Comparison of ENCODE assay signal across 16 cellular contexts in the genomic region with DNA sequence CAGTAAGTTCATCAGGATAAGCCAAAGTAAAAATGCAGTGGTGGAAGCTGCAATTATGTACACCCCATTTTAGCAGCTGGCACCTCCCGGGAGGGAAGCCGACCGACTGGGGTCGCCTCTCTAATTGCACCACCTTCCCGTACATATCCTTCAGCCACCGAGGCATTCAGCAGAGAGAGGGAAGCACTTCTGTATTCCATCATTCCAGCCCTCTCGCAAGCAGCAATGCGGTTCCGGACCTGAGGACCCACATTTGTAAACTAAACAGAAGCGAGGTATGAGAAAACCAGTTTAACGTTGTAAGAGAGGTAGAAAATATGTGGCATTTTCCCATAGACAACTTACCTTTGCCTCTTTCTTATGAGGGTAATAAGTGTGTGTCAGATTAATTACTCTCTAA.
DNase-seq lines count a peak whose midpoint lies in the region; ATAC-seq, FAIRE-seq and TF ChIP-seq lines count a peak whose summit lies in the region.
"Had no signal": no experiment of that assay in that cellular context is flagged by ENCODE, and none has a peak within 500 bp of the region (broad histone marks: within the 10 kb centered on the region; RNA-seq: fewer than 3 reads in every experiment).

No MANE protein-coding gene starts in this region.

- 0 out of 2 replicates have a peak overlapping the region, but pooled peaks have one; percentile 28 for H2AK5ac ChIP-seq in H1 (ENCODE audit: low read depth, low read length)

- 92% methylated on average over 11 of the region's 11 CpGs for WGBS in GM23248 (ENCODE audit: low coverage in 1 of 2, low lambda C conversion rate in 2 of 2, missing lambda C conversion rate in 2 of 2), 2 experiments
- 1% methylated on average over 11 of the region's 11 CpGs; no CpG with 5 or more reads in 1 of the 2 experiments for WGBS in H1 (ENCODE audit: extremely low coverage in 1 of 2, insufficient coverage in 1 of 2, insufficient read length in 1 of 2, insufficient replicate concordance in 2 of 2, low coverage in 1 of 2, low lambda C conversion rate in 2 of 2, missing lambda C conversion rate in 1 of 2), 2 experiments
- 40 to 42% methylated on average over 11 of the region's 11 CpGs for WGBS in tibial nerve, 2 donors

- peak overlapping the region; percentile 94 for H2BK120ac ChIP-seq in H1 (replicated peaks; ENCODE audit: low read depth, low read length)

- peak overlapping the region; percentile 42 for H3K4me3 Mint-ChIP-seq in mesothelial cell of epicardium
- no peak overlapping the region for H3K4me3 Mint-ChIP-seq in activated CD8-positive, alpha-beta T cell treated with anti-CD3 and anti-CD28 coated beads for 36 hours
- H3K4me3 Mint-ChIP-seq: activated CD4-positive, alpha-beta T cell treated with anti-CD3 and anti-CD28 coated beads, Interleukin-2, amount 10 ng/mL, durations not matched to agents 24 days and 14 days; activated naive CD8-positive, alpha-beta T cell; activated T-cell treated with anti-CD3 and anti-CD28 coated beads, Interleukin-2, amount 50 U/mL, for 24 hours had no signal

- H3K4me2 ChIP-seq in GM23248 (ENCODE audit: unreplicated experiment) (no peak overlapping the region), H1 (ENCODE audit: insufficient read depth in 1 of 2, low read depth in 2 of 2, low read length in 2 of 2) (peak overlapping the region; percentile 76 to 95)

- H3K27me3 ChIP-seq in GM23248 (replicated peaks; ENCODE audit: insufficient read depth) = no peaks in the 10 kb centered on the region
- no peaks in the 10 kb centered on the region for H3K27me3 ChIP-seq in H1 (replicated peaks in 1 of 4; ENCODE audit: control insufficient read depth in 3 of 4, extremely low read depth in 1 of 4, insufficient read depth in 3 of 4, low read length in 3 of 4)
- H3K27me3 ChIP-seq in tibial nerve = no peaks in the 10 kb centered on the region
- H3K27me3 ChIP-seq: foreskin keratinocyte had no signal

- peak overlapping the region; percentile 13 for H3K14ac ChIP-seq in H1 (ENCODE audit: insufficient read length)

- intact Hi-C loops in activated CD8-positive, alpha-beta T cell treated with anti-CD3 and anti-CD28 coated beads for 36 hours (cut with micrococcal nuclease) = no loop called here

- TF ChIP-seq RAD21 in H1 (IDR thresholded peaks at IDR 0.05 in 1 of 2, conservative IDR thresholded peaks at IDR 0.05 in 1 of 2; ENCODE audit: low read depth in 2 of 2, low read length in 2 of 2) = no peak

- H3K23me2 ChIP-seq in H1 (ENCODE audit: low read depth, low read length) = peaks cover 17% of the 10 kb centered on the region

- no peak for DNase-seq in GM23248
- peak; percentile 75 for DNase-seq in NCI-H69 (lab: John Stamatoyannopoulos, UW)
- DNase-seq in H1 (ENCODE audit: low read depth in 1 of 2, low spot score in 2 of 2) = no peak
- DNase-seq in mesothelial cell of epicardium (ENCODE audit: low spot score in 2 of 2, unreplicated experiment in 2 of 2) = no peak
- no peak for DNase-seq in mesenteric fat pad (ENCODE audit: low spot score)
- DNase-seq in activated CD8-positive, alpha-beta T cell treated with anti-CD3 and anti-CD28 coated beads for 36 hours = no peak
- DNase-seq in tibial nerve (ENCODE audit: low spot score in 2 of 2) = no peak
- DNase-seq: activated CD4-positive, alpha-beta T cell treated with anti-CD3 and anti-CD28 coated beads, Interleukin-2, amount 10 ng/mL, durations not matched to agents 24 days and 14 days; activated T-cell treated with anti-CD3 and anti-CD28 coated beads, Interleukin-2, amount 50 U/mL, for 24 hours; MV-4-11 had no signal

- in situ Hi-C loops in GM23248 (cut with MboI) = no loop called here

- peaks cover 28% of the 10 kb centered on the region for H3K4me1 ChIP-seq in GM23248 (ENCODE audit: insufficient read depth)
- peaks cover 8 to 18% (median 15%) of the 10 kb centered on the region in 4 experiments for H3K4me1 ChIP-seq in H1 (replicated peaks in 1 of 4; ENCODE audit: control insufficient read depth in 3 of 4, insufficient read depth in 4 of 4, low read length in 3 of 4)
- peaks cover 0 to 37% (median 5%) of the 10 kb centered on the region in 4 donors for H3K4me1 ChIP-seq in tibial nerve

- no peaks in the 10 kb centered on the region for H4K20me1 ChIP-seq in GM23248 (ENCODE audit: insufficient read depth)
- H4K20me1 ChIP-seq in H1 (replicated peaks in 1 of 2; ENCODE audit: control insufficient read depth in 1 of 2, insufficient read depth in 2 of 2, low read length in 2 of 2) = no peaks in the 10 kb centered on the region

- ATAC-seq in activated CD8-positive, alpha-beta T cell treated with anti-CD3 and anti-CD28 coated beads for 36 hours = no peak
- no peak for ATAC-seq in HG03175 (IDR thresholded peaks at IDR 0.05; ENCODE audit: unreplicated experiment)
- ATAC-seq: GM12878 had no signal

- H3K23ac ChIP-seq in H1 (ENCODE audit: insufficient read length) = no peak overlapping the region

- peak overlapping the region; percentile 75 for H3K27ac Mint-ChIP-seq in mesothelial cell of epicardium
- H3K27ac Mint-ChIP-seq in activated CD8-positive, alpha-beta T cell treated with anti-CD3 and anti-CD28 coated beads for 36 hours = no peak overlapping the region
- H3K27ac Mint-ChIP-seq: activated CD4-positive, alpha-beta T cell treated with anti-CD3 and anti-CD28 coated beads, Interleukin-2, amount 10 ng/mL, durations not matched to agents 24 days and 14 days; activated naive CD8-positive, alpha-beta T cell; activated T-cell treated with anti-CD3 and anti-CD28 coated beads, Interleukin-2, amount 50 U/mL, for 24 hours had no signal

- peak overlapping the region; percentile 90 for H3K56ac ChIP-seq in H1 (replicated peaks; ENCODE audit: insufficient read length, low read depth, low read length)

- H2AFZ ChIP-seq in GM23248 = no peak overlapping the region
- no peak overlapping the region for H2AFZ ChIP-seq in H1 (ENCODE audit: low read length)

- H3K27ac ChIP-seq in GM23248 = peak overlapping the region; percentile 63
- H3K27ac ChIP-seq in H1 (ENCODE audit: low read depth, low read length) = peak overlapping the region; percentile 83
- peak overlapping the region in 1 of 4 donors; percentile 25 for H3K27ac ChIP-seq in tibial nerve

- H3K9ac ChIP-seq in GM23248 = peak overlapping the region; percentile 57; the same call in 1 of the 2 replicates
- peak overlapping the region; percentile 31 to 70 (median 51); a peak in 6 of 7 replicates for H3K9ac ChIP-seq in H1 (replicated peaks in 1 of 4; ENCODE audit: extremely low read depth in 1 of 4, low read depth in 3 of 4, low read length in 3 of 4)
- H3K9ac ChIP-seq: SK-N-SH had no signal

- H3F3A ChIP-seq in GM23248 (ENCODE audit: insufficient read depth) = peaks cover 63% of the 10 kb centered on the region

- H3K9me3 Mint-ChIP-seq in mesothelial cell of epicardium = no peaks in the 10 kb centered on the region
- H3K9me3 Mint-ChIP-seq in activated CD8-positive, alpha-beta T cell treated with anti-CD3 and anti-CD28 coated beads for 36 hours = no peaks in the 10 kb centered on the region
- H3K9me3 Mint-ChIP-seq: activated CD4-positive, alpha-beta T cell treated with anti-CD3 and anti-CD28 coated beads, Interleukin-2, amount 10 ng/mL, durations not matched to agents 24 days and 14 days; activated T-cell treated with anti-CD3 and anti-CD28 coated beads, Interleukin-2, amount 50 U/mL, for 24 hours had no signal

- peak overlapping the region; percentile 25 for H3K4ac ChIP-seq in H1 (replicated peaks; ENCODE audit: insufficient read length, low read depth, low read length)

- TF ChIP-seq POLR2A in H1 (IDR thresholded peaks at IDR 0.05; ENCODE audit: control extremely low read depth in 1 of 2, low read depth in 2 of 2, low read length in 2 of 2) (peak in 1 of 2 experiments; percentile 56; a peak in 2 of 3 replicates), tibial nerve (IDR thresholded peaks at IDR 0.05) (no peak)

- no peak overlapping the region for H2BK15ac ChIP-seq in H1 (ENCODE audit: low read length)

- H3K79me2 ChIP-seq in GM23248 (ENCODE audit: insufficient read depth) = peaks cover 88% of the 10 kb centered on the region
- peaks cover 10 to 33% of the 10 kb centered on the region in 2 experiments for H3K79me2 ChIP-seq in H1 (ENCODE audit: control insufficient read depth in 1 of 2, insufficient read depth in 2 of 2, low read length in 2 of 2)

- H2BK12ac ChIP-seq in H1 (ENCODE audit: low read depth, low read length) = peak overlapping the region; percentile 33

- peak overlapping the region; percentile 92 for H4K91ac ChIP-seq in H1 (replicated peaks; ENCODE audit: insufficient read length, low read length)

- TF ChIP-seq CTCF in H1 (IDR thresholded peaks at IDR 0.05; ENCODE audit: control extremely low read depth in 1 of 3, insufficient read depth in 1 of 3, low read depth in 1 of 3, low read length in 3 of 3) (no peak), mesothelial cell of epicardium (IDR thresholded peaks at IDR 0.05; ENCODE audit: unreplicated experiment) (no peak), tibial nerve (IDR thresholded peaks at IDR 0.05) (no peak)
- TF ChIP-seq CTCF in activated CD8-positive, alpha-beta T cell treated with anti-CD3 and anti-CD28 coated beads for 36 hours (IDR thresholded peaks at IDR 0.05) = no peak

- no peak overlapping the region for H4K8ac ChIP-seq in H1 (ENCODE audit: extremely low read depth, insufficient read depth, low read length)

- H2BK20ac ChIP-seq in H1 (ENCODE audit: low read length) = peak overlapping the region; percentile 49

- H3K18ac ChIP-seq in H1 (ENCODE audit: extremely low read depth, low read length) = peak overlapping the region; percentile 89

- peak overlapping the region; percentile 82 for H4K5ac ChIP-seq in H1 (ENCODE audit: insufficient read length, low read depth, low read length)

- no peaks in the 10 kb centered on the region for H3K79me1 ChIP-seq in H1 (ENCODE audit: low read depth, low read length)

- FAIRE-seq in H1 (lab: Jason Lieb, UNC) = no peak
- FAIRE-seq: GM12878, keratinocyte had no signal

- no peak for TF ChIP-seq EP300 in H1 (IDR thresholded peaks at IDR 0.05; ENCODE audit: borderline replicate concordance in 1 of 2, low read depth in 2 of 2, low read length in 2 of 2)
- no peak for TF ChIP-seq EP300 in tibial nerve (IDR thresholded peaks at IDR 0.05)

- H3K4me1 Mint-ChIP-seq in mesothelial cell of epicardium = peaks cover 54% of the 10 kb centered on the region
- H3K4me1 Mint-ChIP-seq in activated CD8-positive, alpha-beta T cell treated with anti-CD3 and anti-CD28 coated beads for 36 hours (ENCODE audit: low read depth) = no peaks in the 10 kb centered on the region
- H3K4me1 Mint-ChIP-seq: activated CD4-positive, alpha-beta T cell treated with anti-CD3 and anti-CD28 coated beads, Interleukin-2, amount 10 ng/mL, durations not matched to agents 24 days and 14 days had no signal

- H3K9me2 ChIP-seq in GM23248 (ENCODE audit: insufficient read depth) = no peaks in the 10 kb centered on the region
- H3K9me2 ChIP-seq: SK-N-SH had no signal

- H2BK5ac ChIP-seq in H1 (ENCODE audit: low read depth, low read length) = peak overlapping the region; percentile 90

- CTCF ChIA-PET in H1 (lab: Charles Lee; ENCODE audit: partially characterized antibody) = interaction anchor here (0.8 to 1.7 kb wide), 5 partner anchors 14 to 450 kb away, joined by 3 to 7 read pairs (median 3); no protein-coding TSS in a partner anchor
- CTCF ChIA-PET in activated CD8-positive, alpha-beta T cell treated with anti-CD3 and anti-CD28 coated beads for 36 hours (lab: Charles Lee) = no interaction called here

- H3K4me3 ChIP-seq in GM23248 (no peak overlapping the region), H1 (ENCODE audit: extremely low read depth in 1 of 4, insufficient read depth in 2 of 4, low read depth in 3 of 4, low read length in 4 of 4) (peak overlapping the region; percentile 51 to 69 (median 63)), tibial nerve (peak overlapping the region in 1 of 4 donors; percentile 28)
- H3K4me3 ChIP-seq: GM12878 had no signal

- peaks cover 2% of the 10 kb centered on the region for H3K36me3 Mint-ChIP-seq in mesothelial cell of epicardium
- no peaks in the 10 kb centered on the region for H3K36me3 Mint-ChIP-seq in activated CD8-positive, alpha-beta T cell treated with anti-CD3 and anti-CD28 coated beads for 36 hours (ENCODE audit: low read depth)
- H3K36me3 Mint-ChIP-seq: activated naive CD8-positive, alpha-beta T cell had no signal

- H3K27me3 Mint-ChIP-seq in mesothelial cell of epicardium (ENCODE audit: low read depth) = no peaks in the 10 kb centered on the region
- H3K27me3 Mint-ChIP-seq in activated CD8-positive, alpha-beta T cell treated with anti-CD3 and anti-CD28 coated beads for 36 hours = peaks cover 9% of the 10 kb centered on the region

- H3K9me3 ChIP-seq in GM23248 (ENCODE audit: low read depth) (no peaks in the 10 kb centered on the region), H1 (ENCODE audit: insufficient read depth in 2 of 2, low read depth in 1 of 2, low read length in 1 of 2) (no peaks in the 10 kb centered on the region), tibial nerve (no peaks in the 10 kb centered on the region)
- H3K9me3 ChIP-seq: SK-N-SH had no signal

- H3K36me3 ChIP-seq in GM23248 (ENCODE audit: low read depth) = no peaks in the 10 kb centered on the region
- H3K36me3 ChIP-seq in H1 (ENCODE audit: control insufficient read depth in 2 of 4, insufficient read depth in 4 of 4, low read length in 3 of 4) = no peaks in the 10 kb centered on the region; a peak in 1 of 8 replicates
- no peaks in the 10 kb centered on the region for H3K36me3 ChIP-seq in tibial nerve

- POLR2A ChIA-PET in H1 (lab: Charles Lee; ENCODE audit: partially characterized antibody) = interaction anchor here (0.9 to 4.5 kb wide), 6 partner anchors 10 to 155 kb away, joined by 3 to 42 read pairs (median 4); no protein-coding TSS in a partner anchor
- POLR2A ChIA-PET in activated CD8-positive, alpha-beta T cell treated with anti-CD3 and anti-CD28 coated beads for 36 hours (lab: Charles Lee) = no interaction called here
